ENCODE assay signal across 18 cellular contexts in the genomic region with DNA sequence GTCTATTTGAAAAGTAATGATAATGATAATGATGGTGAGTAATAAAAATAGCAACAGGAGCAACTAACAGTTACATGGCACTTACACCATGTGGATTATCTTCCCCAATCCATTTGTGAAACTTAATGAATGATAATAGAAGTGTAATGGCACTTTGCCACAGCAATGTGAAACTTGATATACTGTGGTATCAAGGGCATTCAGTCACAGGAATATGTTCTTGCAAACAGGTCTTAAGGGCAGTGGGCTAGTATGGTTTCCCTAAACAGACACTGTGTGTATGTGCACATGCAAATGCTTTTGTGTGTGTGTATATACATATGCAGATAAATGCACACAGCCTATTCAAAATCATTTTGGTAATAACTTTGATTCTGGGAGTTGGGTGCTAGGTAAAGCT.
DNase-seq lines count a peak whose midpoint lies in the region; ATAC-seq lines count a peak whose summit lies in the region.
"Had no signal": no experiment of that assay in that cellular context is flagged by ENCODE, and none has a peak within 500 bp of the region (broad histone marks: within the 10 kb centered on the region; RNA-seq: fewer than 3 reads in every experiment).

No MANE protein-coding gene starts in this region.

- peak; percentile 43 for DNase-seq in NCI-H748 (lab: John Stamatoyannopoulos, UW; ENCODE audit: unreplicated experiment)
- DNase-seq in NCI-H748 treated with DMSO at 0.1 percent for 48 hours (lab: John Stamatoyannopoulos, UW): no peak
- DNase-seq in NCI-H1436 (lab: John Stamatoyannopoulos, UW): peak; percentile 9
- DNase-seq in NCI-H2171 (lab: John Stamatoyannopoulos, UW): peak; percentile 41
- DNase-seq in iris pigment epithelial cell (ENCODE audit: low read depth): peak; percentile 24
- DNase-seq in stimulated activated CD4-positive, alpha-beta T cell treated with anti-CD3 and anti-CD28 coated beads, Interleukin-4, amount 100 ng/mL, for 24 hours: no peak
- DNase-seq: BE2C; CD4-positive, alpha-beta T cell; DND-41; HFFc6; MG63; NCI-H1092; NCI-H187 treated with DMSO at 0.1 percent for 48 hours; NCI-H345; Peyer's patch had no signal

- ATAC-seq in GM21576 (IDR thresholded peaks at IDR 0.05; ENCODE audit: unreplicated experiment): no peak
- ATAC-seq in GM21526 (IDR thresholded peaks at IDR 0.05; ENCODE audit: low FRiP score, unreplicated experiment): no peak
- ATAC-seq: Right ventricle myocardium inferior had no signal

Comparison
In these comparisons a context has a peak if more than half of its experiments do, and no peak if none do; other contexts are left out.
1. DNase-seq: peak in NCI-H748 (single experiment), NCI-H1436 (single experiment), NCI-H2171 (single experiment) and iris pigment epithelial cell (single experiment); none in NCI-H748 treated with DMSO at 0.1 percent for 48 hours (single experiment) and stimulated activated CD4-positive, alpha-beta T cell treated with anti-CD3 and anti-CD28 coated beads, Interleukin-4, amount 100 ng/mL, for 24 hours (single experiment).